ENCODE assay signal across 27 cellular contexts in the genomic region with DNA sequence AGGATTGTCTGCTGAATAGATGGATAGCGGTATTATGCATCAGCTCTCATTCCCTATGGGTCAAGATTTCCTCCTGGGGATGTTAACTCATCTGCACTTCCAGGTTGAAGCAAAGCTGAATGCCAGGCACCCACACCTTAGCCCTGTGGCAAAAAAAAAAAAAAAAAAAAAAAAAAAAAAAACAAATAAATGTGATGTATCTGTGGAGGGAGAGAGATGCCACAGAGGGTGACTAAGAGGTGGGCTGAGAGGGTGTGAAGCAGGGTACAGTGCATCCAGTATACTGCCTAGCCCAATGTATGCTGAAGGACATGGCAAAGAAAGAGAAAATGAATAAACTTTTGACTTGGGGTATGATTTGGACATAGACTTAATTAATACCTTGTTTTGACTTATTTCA.
DNase-seq lines count a peak whose midpoint lies in the region; ATAC-seq, FAIRE-seq and TF ChIP-seq lines count a peak whose summit lies in the region.
"Had no signal": no experiment of that assay in that cellular context is flagged by ENCODE, and none has a peak within 500 bp of the region (broad histone marks: within the 10 kb centered on the region; RNA-seq: fewer than 3 reads in every experiment).

No MANE protein-coding gene starts in this region.

- H3K9me3 ChIP-seq in A549 (peaks cover 15% of the 10 kb centered on the region; the same call in 1 of the 3 replicates), SJSA1 (replicated peaks) (peaks cover 4% of the 10 kb centered on the region), suprapubic skin (no peaks in the 10 kb centered on the region)
- H3K9me3 ChIP-seq: Peyer's patch had no signal

- TF ChIP-seq EP300 in A549 (IDR thresholded peaks at IDR 0.05): no peak
- TF ChIP-seq EP300 in suprapubic skin (IDR thresholded peaks at IDR 0.05): no peak

- no peaks in the 10 kb centered on the region for H3K27me3 Mint-ChIP-seq in osteocyte (ENCODE audit: unreplicated experiment)

- H3K27ac Mint-ChIP-seq in osteocyte (ENCODE audit: unreplicated experiment): peak overlapping the region; percentile 84
- H3K27ac Mint-ChIP-seq: B cell; CD8-positive, alpha-beta memory T cell had no signal

- no peak overlapping the region for H3K4me3 Mint-ChIP-seq in osteocyte (ENCODE audit: unreplicated experiment)
- H3K4me3 Mint-ChIP-seq: B cell; CD8-positive, alpha-beta memory T cell had no signal

- no peak overlapping the region; the same call in 2 of the 3 replicates for H3K4me2 ChIP-seq in A549
- H3K4me2 ChIP-seq: SK-N-SH had no signal

- TF ChIP-seq RAD21 in A549 (conservative IDR thresholded peaks at IDR 0.05 in 1 of 2, IDR thresholded peaks at IDR 0.05 in 1 of 2): no peak

- peaks cover 16% of the 10 kb centered on the region for H3K9me3 Mint-ChIP-seq in osteocyte (ENCODE audit: unreplicated experiment)

- FAIRE-seq in A549 (lab: Jason Lieb, UNC): no peak
- FAIRE-seq: A204.1, G401.6, H1 had no signal

- CTCF ChIA-PET in A549 (lab: Yijun Ruan, JAX): interaction anchor here (1.1 to 1.8 kb wide), 5 partner anchors 12 to 395 kb away, joined by 3 to 6 read pairs (median 5); no protein-coding TSS in a partner anchor

- POLR2A ChIA-PET in A549 (lab: Yijun Ruan, JAX): no interaction called here

- 100% methylated on average over 1 of the region's 1 CpG for WGBS in A549 (ENCODE audit: missing lambda C conversion rate)
- WGBS in suprapubic skin: 94% methylated on average over 1 of the region's 1 CpG

- no peaks in the 10 kb centered on the region for H3K27me3 ChIP-seq in SJSA1 (replicated peaks)
- H3K27me3 ChIP-seq in suprapubic skin: no peaks in the 10 kb centered on the region
- H3K27me3 ChIP-seq: Peyer's patch had no signal

- H3K36me3 ChIP-seq in SJSA1 (no peaks in the 10 kb centered on the region), suprapubic skin (no peaks in the 10 kb centered on the region)
- H3K36me3 ChIP-seq: Peyer's patch had no signal

- H3K4me3 ChIP-seq in A549 (no peak overlapping the region), SJSA1 (no peak overlapping the region), suprapubic skin (no peak overlapping the region)
- H3K4me3 ChIP-seq: Peyer's patch had no signal

- peaks cover 50% of the 10 kb centered on the region for H3K4me1 ChIP-seq in A549
- peaks cover 52% of the 10 kb centered on the region for H3K4me1 ChIP-seq in SJSA1 (replicated peaks)
- H3K4me1 ChIP-seq in suprapubic skin: peaks cover 5% of the 10 kb centered on the region
- H3K4me1 ChIP-seq: Peyer's patch had no signal

- intact Hi-C loops in left ventricle myocardium superior (cut with micrococcal nuclease): no loop called here

- DNase-seq in A549 (ENCODE audit: low read depth in 1 of 2, low spot score in 1 of 2): no peak
- peak; percentile 52 for DNase-seq in Daoy (ENCODE audit: low read depth)
- no peak for DNase-seq in SJSA1 (ENCODE audit: low read depth in 1 of 2, low spot score in 2 of 2)
- DNase-seq in osteocyte (ENCODE audit: extremely low spot score, unreplicated experiment): no peak
- DNase-seq in SIG-M5 treated with dmso at 0.1 percent for 504 hours (lab: John Stamatoyannopoulos, UW; ENCODE audit: unreplicated experiment): no peak
- DNase-seq in left ventricle myocardium superior: no peak
- DNase-seq in activated CD4-positive, CD25-positive, alpha-beta regulatory T cell (lab: John Stamatoyannopoulos, UW): no peak
- no peak for DNase-seq in suprapubic skin (ENCODE audit: low spot score in 2 of 2)
- DNase-seq: Calu3; CD8-positive, alpha-beta memory T cell; DMS153; HCEC 1CT; KG1; NCI-H1092; NCI-H1417 treated with DMSO at 0.1 percent for 48 hours; NCI-H1694 treated with DMSO at 0.1 percent for 48 hours; NCI-H2081; NCI-H2227 treated with DMSO at 0.1 percent for 48 hours; NCI-H526 treated with DMSO at 0.1 percent for 48 hours; Peyer's patch; SHP77 treated with DMSO at 0.1 percent for 48 hours; SK-N-SH had no signal

- TF ChIP-seq CTCF in A549 (IDR thresholded peaks at IDR 0.05) (no peak), osteocyte (IDR thresholded peaks at IDR 0.05) (no peak), suprapubic skin (IDR thresholded peaks at IDR 0.05) (no peak)

- H3K4me1 Mint-ChIP-seq in osteocyte (ENCODE audit: unreplicated experiment): peaks cover 54% of the 10 kb centered on the region
- H3K4me1 Mint-ChIP-seq: B cell; CD8-positive, alpha-beta memory T cell had no signal

- no peak for ATAC-seq in A549
- no peak for ATAC-seq in left ventricle myocardium superior

- TF ChIP-seq POLR2A in A549 (IDR thresholded peaks at IDR 0.05; ENCODE audit: low read length) (no peak), suprapubic skin (IDR thresholded peaks at IDR 0.05) (no peak)

- peaks cover 10% of the 10 kb centered on the region for H3K36me3 Mint-ChIP-seq in osteocyte (ENCODE audit: unreplicated experiment)
- H3K36me3 Mint-ChIP-seq: CD8-positive, alpha-beta memory T cell had no signal

- H3K27ac ChIP-seq in A549 (peak overlapping the region; percentile 70 to 90), SJSA1 (peak overlapping the region; percentile 62), suprapubic skin (no peak overlapping the region)
- H3K27ac ChIP-seq: C4-2B, Peyer's patch had no signal

TF ChIP-seq in A549, 52 proteins besides CTCF, POLR2A, EP300 and RAD21:
- no peak for TF ChIP-seq NFE2L2 (conservative IDR thresholded peaks at IDR 0.05; ENCODE audit: low read length)
- TF ChIP-seq CBX2 (IDR thresholded peaks at IDR 0.05; ENCODE audit: borderline replicate concordance, low read depth): no peak
- no peak for TF ChIP-seq FOXS1 (CRISPR knock-in tag; IDR thresholded peaks at IDR 0.05)
- no peak for TF ChIP-seq CHD2 (IDR thresholded peaks at IDR 0.05; ENCODE audit: low read length, partially characterized antibody)
- TF ChIP-seq, protein P1, sequence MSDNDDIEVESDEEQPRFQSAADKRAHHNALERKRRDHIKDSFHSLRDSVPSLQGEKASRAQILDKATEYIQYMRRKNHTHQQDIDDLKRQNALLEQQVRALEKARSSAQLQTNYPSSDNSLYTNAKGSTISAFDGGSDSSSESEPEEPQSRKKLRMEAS (IDR thresholded peaks at IDR 0.05): no peak
- TF ChIP-seq HOXB13 (CRISPR knock-in tag; IDR thresholded peaks at IDR 0.05; ENCODE audit: low read depth): no peak
- TF ChIP-seq MYC (IDR thresholded peaks at IDR 0.05; ENCODE audit: borderline replicate concordance, low read length): no peak
- no peak for TF ChIP-seq EHMT2 (IDR thresholded peaks at IDR 0.05; ENCODE audit: low read depth)
- no peak for TF ChIP-seq HDAC2 (IDR thresholded peaks at IDR 0.05)
- TF ChIP-seq NR3C1 (IDR thresholded peaks at IDR 0.05): no peak
- TF ChIP-seq SREBF2 (IDR thresholded peaks at IDR 0.05): no peak
- TF ChIP-seq JUNB (IDR thresholded peaks at IDR 0.05): no peak
- no peak for TF ChIP-seq HOXB5 (CRISPR knock-in tag; IDR thresholded peaks at IDR 0.05)
- no peak for TF ChIP-seq MAZ (IDR thresholded peaks at IDR 0.05; ENCODE audit: borderline replicate concordance, low read depth, low read length)
- TF ChIP-seq KDM5A (IDR thresholded peaks at IDR 0.05): no peak
- no peak for TF ChIP-seq NPAS2 (CRISPR knock-in tag; IDR thresholded peaks at IDR 0.05; ENCODE audit: borderline replicate concordance)
- no peak for TF ChIP-seq RARB (CRISPR knock-in tag; IDR thresholded peaks at IDR 0.05)
- TF ChIP-seq CHD4 (IDR thresholded peaks at IDR 0.05; ENCODE audit: borderline replicate concordance): no peak
- TF ChIP-seq RCOR1 (IDR thresholded peaks at IDR 0.05; ENCODE audit: low read depth, low read length): no peak
- no peak for TF ChIP-seq KDM1A (IDR thresholded peaks at IDR 0.05; ENCODE audit: low read depth)
